23 cellular contexts compared by ENCODE assay signal in the genomic region with DNA sequence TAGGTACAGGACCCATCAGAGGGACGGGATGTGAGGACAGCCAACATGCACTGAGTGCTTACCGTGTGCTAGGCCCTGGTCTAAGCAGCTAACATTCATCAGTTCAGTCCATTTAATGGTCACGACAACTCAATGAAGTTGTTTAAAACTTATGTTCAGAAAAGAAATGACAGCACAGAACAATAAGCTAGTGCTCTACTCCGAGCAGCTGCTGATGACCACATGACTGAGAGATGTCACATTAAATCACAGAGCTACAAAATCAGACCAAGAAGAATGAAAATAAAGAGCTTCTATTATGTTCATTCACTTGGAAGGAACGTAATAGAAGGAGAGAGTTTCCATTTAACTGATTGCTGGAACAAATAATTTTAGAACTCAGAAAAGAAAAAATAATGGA. TPM values are rescaled to one million over a fixed set of nuclear protein-coding genes. Genes with fewer than 3 reads are reported as not detected.
DNase-seq lines count a peak whose midpoint lies in the region; ATAC-seq, FAIRE-seq and TF ChIP-seq lines count a peak whose summit lies in the region.
"Had no signal": no experiment of that assay in that cellular context is flagged by ENCODE, and none has a peak within 500 bp of the region (broad histone marks: within the 10 kb centered on the region; RNA-seq: fewer than 3 reads in every experiment).

No MANE protein-coding gene starts in this region.

- H3K4me1 Mint-ChIP-seq in CD14-positive monocyte = peaks cover 45% of the 10 kb centered on the region

- no peak overlapping the region for H3K14ac ChIP-seq in H1 (ENCODE audit: insufficient read length)

- peak; percentile 16 for DNase-seq in COLO829 (ENCODE audit: low spot score)
- no peak for DNase-seq in H1 (ENCODE audit: low read depth in 1 of 2, low spot score in 2 of 2)
- DNase-seq in midbrain (lab: John Stamatoyannopoulos, UW) = peak; percentile 9
- peak in 3 of 49 donors; percentile 6 to 10 (median 10) for DNase-seq in substantia nigra (lab: John Stamatoyannopoulos, UW)
- DNase-seq in middle frontal gyrus (ENCODE audit: extremely low spot score, low spot score) = no peak
- DNase-seq in CD14-positive monocyte (ENCODE audit: low spot score) = no peak
- no peak for DNase-seq in ureter (ENCODE audit: low spot score)
- DNase-seq: BE2C; CD8-positive, alpha-beta memory T cell; GDM1; MG63; NCI-H1048; NCI-H1417 treated with DMSO at 0.1 percent for 48 hours; NCI-H187 treated with DMSO at 0.1 percent for 48 hours; NCI-H226; NCI-H510A treated with DMSO at 0.1 percent for 48 hours; NCI-H748 treated with DMSO at 0.1 percent for 48 hours; NK-92 treated with Interleukin-12 subunit alpha and Interleukin-12 subunit beta, amount 100 ng/mL, for 24 hours; Peyer's patch; SJCRH30 had no signal

- no peak overlapping the region for H3K4me2 ChIP-seq in H1 (ENCODE audit: insufficient read depth in 1 of 2, low read depth in 2 of 2, low read length in 2 of 2)
- H3K4me2 ChIP-seq: A549 had no signal

- peaks cover 0 to 7% of the 10 kb centered on the region in 2 experiments for H4K20me1 ChIP-seq in H1 (replicated peaks in 1 of 2; ENCODE audit: control insufficient read depth in 1 of 2, insufficient read depth in 2 of 2, low read length in 2 of 2)

- H3K27ac ChIP-seq in H1 (ENCODE audit: low read depth, low read length) = no peak overlapping the region
- peak overlapping the region; percentile 56 for H3K27ac ChIP-seq in substantia nigra (ENCODE audit: low read depth, low read length, poor library complexity, severe bottlenecking)
- H3K27ac ChIP-seq: A549, Peyer's patch, SJCRH30 had no signal

- 0 out of 2 replicates have a peak overlapping the region, but pooled peaks have one; percentile 18 for H2AK5ac ChIP-seq in H1 (ENCODE audit: low read depth, low read length)

- POLR2A ChIA-PET in H1 (lab: Charles Lee; ENCODE audit: partially characterized antibody) = interaction anchor here (0.6 to 1.0 kb wide), 2 partner anchors 97 to 169 kb away, joined by 3 read pairs; no protein-coding TSS in a partner anchor

- H3K56ac ChIP-seq in H1 (replicated peaks; ENCODE audit: insufficient read length, low read depth, low read length) = no peak overlapping the region

- H3K27me3 Mint-ChIP-seq in CD14-positive monocyte (ENCODE audit: low read depth in 3 of 3) = peaks cover 0 to 8% (median 0%) of the 10 kb centered on the region in 3 donors
- H3K27me3 Mint-ChIP-seq: CD8-positive, alpha-beta memory T cell had no signal

- no peak for TF ChIP-seq POLR2A in H1 (IDR thresholded peaks at IDR 0.05; ENCODE audit: control extremely low read depth in 1 of 2, low read depth in 2 of 2, low read length in 2 of 2)

- no peak for TF ChIP-seq EP300 in H1 (IDR thresholded peaks at IDR 0.05; ENCODE audit: borderline replicate concordance in 1 of 2, low read depth in 2 of 2, low read length in 2 of 2)

- no peaks in the 10 kb centered on the region for H3K36me3 ChIP-seq in H1 (ENCODE audit: control insufficient read depth in 2 of 4, insufficient read depth in 4 of 4, low read length in 3 of 4)
- H3K36me3 ChIP-seq: BE2C, MG63, Peyer's patch, SJCRH30 had no signal

- no peak overlapping the region for H3K23ac ChIP-seq in H1 (ENCODE audit: insufficient read length)

- H3K36me3 Mint-ChIP-seq in CD14-positive monocyte = peaks cover 13 to 17% of the 10 kb centered on the region in 2 donors

- no peak overlapping the region for H4K91ac ChIP-seq in H1 (replicated peaks; ENCODE audit: insufficient read length, low read length)

- H2BK15ac ChIP-seq in H1 (ENCODE audit: low read length) = no peak overlapping the region

- peaks cover 6% of the 10 kb centered on the region; the same call in 1 of the 2 replicates for H3K79me1 ChIP-seq in H1 (ENCODE audit: low read depth, low read length)

- H3K27ac Mint-ChIP-seq in CD14-positive monocyte = peak overlapping the region in 1 of 7 donors; percentile 39
- H3K27ac Mint-ChIP-seq: CD8-positive, alpha-beta memory T cell had no signal

- H3K9ac ChIP-seq in H1 (replicated peaks in 1 of 4; ENCODE audit: extremely low read depth in 1 of 4, low read depth in 3 of 4, low read length in 3 of 4) = no peak overlapping the region

- intact Hi-C loops in CD14-positive monocyte (cut with micrococcal nuclease) = no loop called here

- H3K23me2 ChIP-seq in H1 (ENCODE audit: low read depth, low read length) = no peaks in the 10 kb centered on the region

- no peak overlapping the region for H3K4ac ChIP-seq in H1 (replicated peaks; ENCODE audit: insufficient read length, low read depth, low read length)

- no peak overlapping the region for H2BK12ac ChIP-seq in H1 (ENCODE audit: low read depth, low read length)

- no peak overlapping the region for H3K4me3 Mint-ChIP-seq in CD14-positive monocyte
- H3K4me3 Mint-ChIP-seq: CD8-positive, alpha-beta memory T cell had no signal

- no peak overlapping the region for H4K5ac ChIP-seq in H1 (ENCODE audit: insufficient read length, low read depth, low read length)

- H2BK120ac ChIP-seq in H1 (replicated peaks; ENCODE audit: low read depth, low read length) = no peak overlapping the region

- H3K18ac ChIP-seq in H1 (ENCODE audit: extremely low read depth, low read length) = no peak overlapping the region

- no peak for FAIRE-seq in H1 (lab: Jason Lieb, UNC)
- FAIRE-seq: A549, H54 had no signal

- H2AFZ ChIP-seq in H1 (ENCODE audit: low read length) = no peak overlapping the region

- H3K9me3 ChIP-seq in H1 (ENCODE audit: insufficient read depth in 2 of 2, low read depth in 1 of 2, low read length in 1 of 2) = no peaks in the 10 kb centered on the region
- H3K9me3 ChIP-seq: A549, BE2C, MG63, Peyer's patch, SJCRH30 had no signal

- H3K4me1 ChIP-seq in H1 (replicated peaks in 1 of 4; ENCODE audit: control insufficient read depth in 3 of 4, insufficient read depth in 4 of 4, low read length in 3 of 4) = no peaks in the 10 kb centered on the region; a peak in 1 of 7 replicates
- H3K4me1 ChIP-seq: A549, BE2C, Peyer's patch, SJCRH30 had no signal

- peaks cover 0 to 21% of the 10 kb centered on the region in 2 experiments; a peak in 2 of 4 replicates for H3K79me2 ChIP-seq in H1 (ENCODE audit: control insufficient read depth in 1 of 2, insufficient read depth in 2 of 2, low read length in 2 of 2)

- 85% methylated on average over 5 of the region's 5 CpGs; no CpG with 5 or more reads in 1 of the 2 experiments for WGBS in H1 (ENCODE audit: extremely low coverage in 1 of 2, insufficient coverage in 1 of 2, insufficient read length in 1 of 2, insufficient replicate concordance in 2 of 2, low coverage in 1 of 2, low lambda C conversion rate in 2 of 2, missing lambda C conversion rate in 1 of 2), 2 experiments

- TF ChIP-seq CTCF in H1 (IDR thresholded peaks at IDR 0.05; ENCODE audit: control extremely low read depth in 1 of 3, insufficient read depth in 1 of 3, low read depth in 1 of 3, low read length in 3 of 3) (no peak), CD14-positive monocyte (IDR thresholded peaks at IDR 0.05) (no peak)

- no peaks in the 10 kb centered on the region for H3K27me3 ChIP-seq in H1 (replicated peaks in 1 of 4; ENCODE audit: control insufficient read depth in 3 of 4, extremely low read depth in 1 of 4, insufficient read depth in 3 of 4, low read length in 3 of 4)
- H3K27me3 ChIP-seq: BE2C, MG63, Peyer's patch, SJCRH30 had no signal

- H3K9me3 Mint-ChIP-seq in CD14-positive monocyte = peaks cover 0 to 1% (median 0%) of the 10 kb centered on the region in 7 donors
- H3K9me3 Mint-ChIP-seq: CD8-positive, alpha-beta memory T cell had no signal

- no peak overlapping the region for H4K8ac ChIP-seq in H1 (ENCODE audit: extremely low read depth, insufficient read depth, low read length)

- no peak for ATAC-seq in GM18517 (IDR thresholded peaks at IDR 0.05; ENCODE audit: unreplicated experiment)
- ATAC-seq: A549 had no signal

- CTCF ChIA-PET in H1 (lab: Charles Lee; ENCODE audit: partially characterized antibody) = interaction anchor here (1.0 to 1.9 kb wide), 4 partner anchors 9 to 155 kb away, joined by 3 to 4 read pairs (median 4); no protein-coding TSS in a partner anchor

- no peak overlapping the region for H3K4me3 ChIP-seq in H1 (ENCODE audit: extremely low read depth in 1 of 4, insufficient read depth in 2 of 4, low read depth in 3 of 4, low read length in 4 of 4)
- H3K4me3 ChIP-seq: A549, MG63, Peyer's patch, SJCRH30 had no signal

- TF ChIP-seq RAD21 in H1 (IDR thresholded peaks at IDR 0.05 in 1 of 2, conservative IDR thresholded peaks at IDR 0.05 in 1 of 2; ENCODE audit: low read depth in 2 of 2, low read length in 2 of 2) = no peak

- no peak overlapping the region for H2BK20ac ChIP-seq in H1 (ENCODE audit: low read length)

- no peak overlapping the region for H2BK5ac ChIP-seq in H1 (ENCODE audit: low read depth, low read length)

TF ChIP-seq in H1, 55 proteins besides CTCF, POLR2A, EP300 and RAD21 (continues in another document):
- no peak for TF ChIP-seq NANOG (IDR thresholded peaks at IDR 0.05; ENCODE audit: insufficient read depth, low read depth, low read length, poor library complexity, severe bottlenecking)
- no peak for TF ChIP-seq RXRA (IDR thresholded peaks at IDR 0.05; ENCODE audit: insufficient read depth, low read depth, low read length)
- TF ChIP-seq YY1 (IDR thresholded peaks at IDR 0.05; ENCODE audit: low read depth, low read length) = no peak
- TF ChIP-seq HDAC6 (IDR thresholded peaks at IDR 0.05; ENCODE audit: low read depth, low read length) = no peak
- TF ChIP-seq TCF12 (IDR thresholded peaks at IDR 0.05; ENCODE audit: low read depth, low read length) = no peak
- TF ChIP-seq RBBP5 (IDR thresholded peaks at IDR 0.05; ENCODE audit: borderline replicate concordance, low read depth, low read length) = no peak
- no peak for TF ChIP-seq HDAC2 (IDR thresholded peaks at IDR 0.05; ENCODE audit: borderline replicate concordance in 1 of 2, low read depth in 2 of 2, low read length in 2 of 2)
- TF ChIP-seq EZH2 (IDR thresholded peaks at IDR 0.05; ENCODE audit: low read depth, low read length, severe bottlenecking) = no peak
- TF ChIP-seq CBX5 (IDR thresholded peaks at IDR 0.05; ENCODE audit: low read depth, low read length) = no peak
- no peak for TF ChIP-seq SP2 (IDR thresholded peaks at IDR 0.05; ENCODE audit: low read length)
- no peak for TF ChIP-seq FOSL1 (IDR thresholded peaks at IDR 0.05; ENCODE audit: insufficient read depth, low read depth, low read length)
- no peak for TF ChIP-seq TEAD4 (IDR thresholded peaks at IDR 0.05; ENCODE audit: low read depth, low read length)

RNA-seq across cellular contexts. Expression of gene PRDM10, which starts 26.3 kb away (rescaled TPM):
- 16.0 and 19.2 TPM in 2 replicates for total RNA-seq in H1 (2021; fragmentation: NEBNext Ultra II Directional; extraction: Animal tissue kit (Norgen Biotek cat#: 25700))
- 15.5 and 20.8 TPM in 2 replicates for polyA plus RNA-seq in H1 (2011; rRNA removed)
- 9.2 TPM for polyA plus RNA-seq in H1 (2011; cell fraction: cytosol; rRNA removed)
- polyA plus RNA-seq in H1 (2011; cell fraction: nucleus; rRNA removed) = 35.9 TPM
- 6.6 to 9.0 TPM (median 7.2 TPM) in 4 replicates for polyA plus RNA-seq in H1 (2012, experiment 1 of 2)
- 0.45 TPM for polyA plus RNA-seq in H1 (2012, experiment 2 of 2)
- 6.9 TPM for polyA plus RNA-seq in H1 (2013, experiment 1 of 2)
- 6.1 TPM for polyA plus RNA-seq in H1 (2013, experiment 2 of 2)
- 58.7 and 59.5 TPM in 2 replicates for polyA minus RNA-seq in H1 (2011; rRNA and poly(A)+ RNA removed)
- polyA minus RNA-seq in H1 (2011; cell fraction: cytosol; rRNA and poly(A)+ RNA removed) = 25.2 TPM
- polyA minus RNA-seq in H1 (2011; cell fraction: nucleus; rRNA and poly(A)+ RNA removed) = 20.4 TPM
- 1 to 10 TPM in 1 of 2 donors, under 1 TPM in 1; 0.64 to 1.1 TPM for polyA plus RNA-seq in CD14-positive monocyte
- 10.3 TPM for total RNA-seq in ureter

Comparison
In these comparisons a context has a peak if more than half of its experiments do, and no peak if none do; other contexts are left out.
1. DNase-seq: peak in COLO829 (single experiment) and midbrain (single experiment); none in H1 (0 of 2), middle frontal gyrus (single experiment), CD14-positive monocyte (single experiment) and ureter (single experiment).